In the genomic region with DNA sequence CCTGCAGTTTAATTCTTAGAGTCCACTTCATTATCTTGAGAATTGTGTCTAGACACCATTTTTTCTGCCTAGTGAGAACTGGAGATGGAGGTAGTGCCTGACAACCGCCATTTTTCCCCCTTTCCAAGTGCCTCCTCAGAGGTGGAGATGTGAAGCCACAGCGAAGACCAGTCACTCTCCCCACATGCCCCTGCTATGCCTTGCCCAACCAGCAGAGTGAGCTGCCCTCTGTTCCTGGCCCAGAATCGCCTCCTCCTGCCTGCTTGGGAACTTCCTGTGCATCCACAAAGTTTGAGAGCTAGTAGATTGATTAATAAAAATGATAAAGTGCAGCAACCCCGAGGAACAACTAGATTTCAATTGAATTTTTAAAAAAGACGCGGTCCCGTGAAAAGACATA, we compare ENCODE assay signal across 8 cellular contexts.
DNase-seq lines count a peak whose midpoint lies in the region; ATAC-seq and TF ChIP-seq lines count a peak whose summit lies in the region.

No MANE protein-coding gene starts in this region.

- H3K27me3 ChIP-seq in GM23338 (ENCODE audit: insufficient read depth): no peaks in the 10 kb centered on the region

- H3K9me3 Mint-ChIP-seq in Calu3 (ENCODE audit: low read depth, unreplicated experiment) (no peaks in the 10 kb centered on the region), GM23338 (no peaks in the 10 kb centered on the region)

- TF ChIP-seq CTCF in Calu3 (IDR thresholded peaks at IDR 0.05; ENCODE audit: unreplicated experiment) (peak; percentile 63), GM23338 (conservative IDR thresholded peaks at IDR 0.05; ENCODE audit: low read depth in 2 of 2) (peak; percentile 75 to 88), omental fat pad (IDR thresholded peaks at IDR 0.05) (no peak)

- H3K27ac Mint-ChIP-seq in Calu3 (ENCODE audit: unreplicated experiment): no peak overlapping the region
- no peak overlapping the region for H3K27ac Mint-ChIP-seq in GM23338

- no peak overlapping the region for H3K4me2 ChIP-seq in GM23338

- H3K36me3 Mint-ChIP-seq in Calu3 (ENCODE audit: insufficient read depth, unreplicated experiment): no peaks in the 10 kb centered on the region
- H3K36me3 Mint-ChIP-seq in GM23338 (ENCODE audit: low read depth): no peaks in the 10 kb centered on the region

- H3K4me1 ChIP-seq in GM23338 (ENCODE audit: insufficient read depth): no peaks in the 10 kb centered on the region

- ATAC-seq in GM23338 (peak; percentile 97), SK-N-SH treated with all-trans-retinoic acid at 6 μM for 48 hours (peak; percentile 83), GM19324 (IDR thresholded peaks at IDR 0.05; ENCODE audit: low FRiP score, unreplicated experiment) (no peak), omental fat pad (ENCODE audit: low FRiP score) (no peak), HG02884 (IDR thresholded peaks at IDR 0.05; ENCODE audit: unreplicated experiment) (no peak)

- no peak overlapping the region for H3K4me3 ChIP-seq in GM23338

- H3K79me2 ChIP-seq in GM23338 (replicated peaks; ENCODE audit: insufficient read depth): no peaks in the 10 kb centered on the region

- CTCF ChIA-PET in Calu3 (lab: Charles Lee): interaction anchor here (0.7 to 1.3 kb wide), 3 partner anchors 13 to 834 kb away, joined by 3 read pairs; no protein-coding TSS in a partner anchor

- 0 out of 2 replicates have a peak overlapping the region, but pooled peaks have one; percentile 43 for H2AFZ ChIP-seq in GM23338

- intact Hi-C loops in Calu3 (cut with micrococcal nuclease; ENCODE audit: unreplicated experiment): loop anchor here (1.0 to 5.0 kb wide), 3 partner anchors 24 to 834 kb away; no protein-coding TSS in a partner anchor

- no peaks in the 10 kb centered on the region for H3F3A ChIP-seq in GM23338 (replicated peaks; ENCODE audit: low read depth)

- H3K27me3 Mint-ChIP-seq in Calu3 (ENCODE audit: unreplicated experiment): peaks cover 96% of the 10 kb centered on the region
- H3K27me3 Mint-ChIP-seq in GM23338 (ENCODE audit: insufficient read depth, low read depth, poor library complexity): peaks cover 2% of the 10 kb centered on the region

- no TSS peak for BruUV-seq in Calu3 (replicated peaks; lab: Mats Ljungman, UMichigan)

- DNase-seq in Calu3 (peak; percentile 69), GM23338 (ENCODE audit: low spot score) (peak; percentile 76), iris pigment epithelial cell (ENCODE audit: low read depth) (peak; percentile 52), omental fat pad (ENCODE audit: low spot score) (no peak)
- DNase-seq in stimulated activated CD4-positive, alpha-beta T cell treated with anti-CD3 and anti-CD28 coated beads, Interleukin-2, amount 100 ng/mL, for 48 hours: no peak

- peaks cover 10% of the 10 kb centered on the region for H3K4me1 Mint-ChIP-seq in Calu3 (ENCODE audit: low read depth, unreplicated experiment)
- H3K4me1 Mint-ChIP-seq in GM23338: no peaks in the 10 kb centered on the region

- no peaks in the 10 kb centered on the region for H3K36me3 ChIP-seq in GM23338 (ENCODE audit: insufficient read depth)

- no peaks in the 10 kb centered on the region for H3K9me2 ChIP-seq in GM23338 (ENCODE audit: insufficient read depth)

- no peaks in the 10 kb centered on the region for H4K20me1 ChIP-seq in GM23338 (replicated peaks; ENCODE audit: insufficient read depth)

- no peak overlapping the region for H3K27ac ChIP-seq in GM23338 (ENCODE audit: low read depth)

- no peak overlapping the region for H3K4me3 Mint-ChIP-seq in Calu3 (ENCODE audit: low read depth, unreplicated experiment)
- no peak overlapping the region for H3K4me3 Mint-ChIP-seq in GM23338

TF ChIP-seq in GM23338, 12 proteins besides CTCF, POLR2A, EP300 and RAD21 (continues in another document):
- no peak for TF ChIP-seq POLR2AphosphoS5 (IDR thresholded peaks at IDR 0.05; ENCODE audit: low read depth)

TF ChIP-seq in SK-N-SH treated with all-trans-retinoic acid at 6 μM for 48 hours, 23 proteins besides CTCF, POLR2A, EP300 and RAD21:
- TF ChIP-seq CSDC2 (CRISPR knock-in tag; IDR thresholded peaks at IDR 0.05) (no peak), ZFP30 (CRISPR knock-in tag; IDR thresholded peaks at IDR 0.05) (no peak), RARB (CRISPR knock-in tag; IDR thresholded peaks at IDR 0.05) (no peak), ZFP3 (CRISPR knock-in tag; IDR thresholded peaks at IDR 0.05) (no peak), ZNF565 (CRISPR knock-in tag; conservative IDR thresholded peaks at IDR 0.05; ENCODE audit: low read depth) (no peak), GLIS3 (CRISPR knock-in tag; IDR thresholded peaks at IDR 0.05) (no peak), TSHZ2 (CRISPR knock-in tag; IDR thresholded peaks at IDR 0.05) (no peak), ZNF8 (CRISPR knock-in tag; IDR thresholded peaks at IDR 0.05) (no peak), TOX (CRISPR knock-in tag; IDR thresholded peaks at IDR 0.05; ENCODE audit: borderline replicate concordance) (no peak), ISL1 (CRISPR knock-in tag; IDR thresholded peaks at IDR 0.05) (no peak), TCF4 (CRISPR knock-in tag; IDR thresholded peaks at IDR 0.05; ENCODE audit: borderline replicate concordance) (no peak), ARNTL (CRISPR knock-in tag; IDR thresholded peaks at IDR 0.05; ENCODE audit: borderline replicate concordance, low read depth) (no peak), ESRRG (CRISPR knock-in tag; IDR thresholded peaks at IDR 0.05) (no peak)
- TF ChIP-seq, protein P1, sequence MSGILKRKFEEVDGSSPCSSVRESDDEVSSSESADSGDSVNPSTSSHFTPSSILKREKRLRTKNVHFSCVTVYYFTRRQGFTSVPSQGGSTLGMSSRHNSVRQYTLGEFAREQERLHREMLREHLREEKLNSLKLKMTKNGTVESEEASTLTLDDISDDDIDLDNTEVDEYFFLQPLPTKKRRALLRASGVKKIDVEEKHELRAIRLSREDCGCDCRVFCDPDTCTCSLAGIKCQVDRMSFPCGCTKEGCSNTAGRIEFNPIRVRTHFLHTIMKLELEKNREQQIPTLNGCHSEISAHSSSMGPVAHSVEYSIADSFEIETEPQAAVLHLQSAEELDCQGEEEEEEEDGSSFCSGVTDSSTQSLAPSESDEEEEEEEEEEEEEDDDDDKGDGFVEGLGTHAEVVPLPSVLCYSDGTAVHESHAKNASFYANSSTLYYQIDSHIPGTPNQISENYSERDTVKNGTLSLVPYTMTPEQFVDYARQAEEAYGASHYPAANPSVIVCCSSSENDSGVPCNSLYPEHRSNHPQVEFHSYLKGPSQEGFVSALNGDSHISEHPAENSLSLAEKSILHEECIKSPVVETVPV (CRISPR knock-in tag; IDR thresholded peaks at IDR 0.05): no peak

Comparison
In these comparisons a context has a peak if more than half of its experiments do, and no peak if none do; other contexts are left out.
1. DNase-seq: peak in Calu3 (single experiment), GM23338 (single experiment) and iris pigment epithelial cell (single experiment); none in stimulated activated CD4-positive, alpha-beta T cell treated with anti-CD3 and anti-CD28 coated beads, Interleukin-2, amount 100 ng/mL, for 48 hours (0 of 2) and omental fat pad (single experiment).
2. CTCF ChIP-seq: peak in Calu3 (single experiment) and GM23338 (2 of 2); none in omental fat pad (0 of 3).
3. ATAC-seq: peak in GM23338 (single experiment) and SK-N-SH treated with all-trans-retinoic acid at 6 μM for 48 hours (single experiment); none in GM19324 (single experiment), omental fat pad (single experiment) and HG02884 (single experiment).